In the genomic region with DNA sequence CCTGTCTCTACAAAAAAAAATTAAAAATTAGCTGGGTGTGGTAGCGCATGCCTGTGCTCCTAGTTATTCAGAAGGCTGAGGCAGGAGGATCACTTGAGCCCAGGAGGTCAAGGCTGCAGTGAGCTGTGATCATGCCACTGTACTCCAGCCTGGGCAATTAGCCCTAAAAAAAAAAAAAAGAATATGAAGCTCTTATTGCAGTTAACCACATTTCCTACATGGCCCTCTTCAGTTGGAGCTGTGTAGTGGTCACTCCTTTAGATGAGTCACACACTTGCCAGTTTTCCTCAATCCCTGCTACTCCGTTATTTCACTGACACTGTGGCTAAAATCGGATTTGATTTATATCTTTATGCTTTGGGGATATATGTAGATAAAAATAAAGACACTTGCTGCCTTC, we compare ENCODE assay signal across 10 cellular contexts. TPM values are rescaled to one million over a fixed set of nuclear protein-coding genes. Genes with fewer than 3 reads are reported as not detected.
DNase-seq lines count a peak whose midpoint lies in the region; ATAC-seq and TF ChIP-seq lines count a peak whose summit lies in the region.
"Had no signal": no experiment of that assay in that cellular context is flagged by ENCODE, and none has a peak within 500 bp of the region (broad histone marks: within the 10 kb centered on the region; RNA-seq: fewer than 3 reads in every experiment).

No MANE protein-coding gene starts in this region.

- H3K27ac Mint-ChIP-seq in GM23338, result 0 out of 2 replicates have a peak overlapping the region, but pooled peaks have one; percentile 72

- H3K27ac ChIP-seq in GM23338 (ENCODE audit: low read depth) (no peak overlapping the region), brain microvascular endothelial cell (peak overlapping the region; percentile 39)

- in situ Hi-C loops in brain microvascular endothelial cell (cut with HindIII; ENCODE audit: low pct_ligation_motif_present, low sequenced_read_pairs), result no loop called here

- H3K36me3 Mint-ChIP-seq in GM23338 (ENCODE audit: low read depth), result no peaks in the 10 kb centered on the region

- H3K9me3 Mint-ChIP-seq in GM23338, result no peaks in the 10 kb centered on the region
- H3K9me3 Mint-ChIP-seq: nephron had no signal

- DNase-seq in GM23338 (ENCODE audit: low spot score) (no peak), NB4 (ENCODE audit: low read depth) (peak; percentile 48), brain microvascular endothelial cell (peak; percentile 67), non-pigmented ciliary epithelial cell (ENCODE audit: low read depth) (peak; percentile 63), NCI-H1105 treated with DMSO at 0.1 percent for 48 hours (lab: John Stamatoyannopoulos, UW) (no peak), UCSD-AML1 (lab: John Stamatoyannopoulos, UW; ENCODE audit: unreplicated experiment) (no peak)
- no peak for DNase-seq in stimulated activated CD4-positive, alpha-beta T cell treated with anti-CD3 and anti-CD28 coated beads, Interleukin-2, amount 100 ng/mL, for 24 hours
- DNase-seq: NCI-H146 had no signal

- no peak for TF ChIP-seq POLR2A in NB4 (IDR thresholded peaks at IDR 0.05; ENCODE audit: extremely low read depth, insufficient read length)

- H3F3A ChIP-seq in GM23338 (replicated peaks; ENCODE audit: low read depth), result no peaks in the 10 kb centered on the region

- TF ChIP-seq CTCF in GM23338 (conservative IDR thresholded peaks at IDR 0.05; ENCODE audit: low read depth in 2 of 2), result no peak
- no peak for TF ChIP-seq CTCF in NB4 (IDR thresholded peaks at IDR 0.05; ENCODE audit: low read depth, low read length)
- peak; percentile 13 for TF ChIP-seq CTCF in brain microvascular endothelial cell (IDR thresholded peaks at IDR 0.05; ENCODE audit: low read depth, low read length, missing control alignments)

- H3K79me2 ChIP-seq in GM23338 (replicated peaks; ENCODE audit: insufficient read depth), result peaks cover 100% of the 10 kb centered on the region

- 0 out of 2 replicates have a peak, but pooled peaks cover 3% of the 10 kb centered on the region for H4K20me1 ChIP-seq in GM23338 (replicated peaks; ENCODE audit: insufficient read depth)

- H3K4me3 Mint-ChIP-seq in GM23338, result no peak overlapping the region
- H3K4me3 Mint-ChIP-seq: nephron had no signal

- H3K4me3 ChIP-seq in GM23338, result no peak overlapping the region
- H3K4me3 ChIP-seq in NB4 (ENCODE audit: low read depth, low read length), result no peak overlapping the region
- no peak overlapping the region for H3K4me3 ChIP-seq in brain microvascular endothelial cell (ENCODE audit: low read depth, low read length)

- ATAC-seq in GM23338 (no peak), GM21447 (IDR thresholded peaks at IDR 0.05; ENCODE audit: unreplicated experiment) (no peak)

- peaks cover 3% of the 10 kb centered on the region for H3K27me3 Mint-ChIP-seq in GM23338 (ENCODE audit: insufficient read depth, low read depth, poor library complexity)

- no peaks in the 10 kb centered on the region for H3K27me3 ChIP-seq in GM23338 (ENCODE audit: insufficient read depth)
- H3K27me3 ChIP-seq in brain microvascular endothelial cell (replicated peaks), result no peaks in the 10 kb centered on the region

- no peaks in the 10 kb centered on the region for H3K9me2 ChIP-seq in GM23338 (ENCODE audit: insufficient read depth)

- H3K4me2 ChIP-seq in GM23338, result no peak overlapping the region

- H2AFZ ChIP-seq in GM23338, result no peak overlapping the region

- peaks cover 22% of the 10 kb centered on the region for H3K4me1 Mint-ChIP-seq in GM23338

- H3K36me3 ChIP-seq in GM23338 (ENCODE audit: insufficient read depth) (no peaks in the 10 kb centered on the region), brain microvascular endothelial cell (replicated peaks) (no peaks in the 10 kb centered on the region)

- peaks cover 13% of the 10 kb centered on the region; the same call in 1 of the 2 replicates for H3K4me1 ChIP-seq in GM23338 (ENCODE audit: insufficient read depth)

TF ChIP-seq in GM23338, 12 proteins besides CTCF, POLR2A, EP300 and RAD21 (continues in another document):
- no peak for TF ChIP-seq ZNF114 (CRISPR knock-in tag; IDR thresholded peaks at IDR 0.05)
- TF ChIP-seq, protein P1, sequence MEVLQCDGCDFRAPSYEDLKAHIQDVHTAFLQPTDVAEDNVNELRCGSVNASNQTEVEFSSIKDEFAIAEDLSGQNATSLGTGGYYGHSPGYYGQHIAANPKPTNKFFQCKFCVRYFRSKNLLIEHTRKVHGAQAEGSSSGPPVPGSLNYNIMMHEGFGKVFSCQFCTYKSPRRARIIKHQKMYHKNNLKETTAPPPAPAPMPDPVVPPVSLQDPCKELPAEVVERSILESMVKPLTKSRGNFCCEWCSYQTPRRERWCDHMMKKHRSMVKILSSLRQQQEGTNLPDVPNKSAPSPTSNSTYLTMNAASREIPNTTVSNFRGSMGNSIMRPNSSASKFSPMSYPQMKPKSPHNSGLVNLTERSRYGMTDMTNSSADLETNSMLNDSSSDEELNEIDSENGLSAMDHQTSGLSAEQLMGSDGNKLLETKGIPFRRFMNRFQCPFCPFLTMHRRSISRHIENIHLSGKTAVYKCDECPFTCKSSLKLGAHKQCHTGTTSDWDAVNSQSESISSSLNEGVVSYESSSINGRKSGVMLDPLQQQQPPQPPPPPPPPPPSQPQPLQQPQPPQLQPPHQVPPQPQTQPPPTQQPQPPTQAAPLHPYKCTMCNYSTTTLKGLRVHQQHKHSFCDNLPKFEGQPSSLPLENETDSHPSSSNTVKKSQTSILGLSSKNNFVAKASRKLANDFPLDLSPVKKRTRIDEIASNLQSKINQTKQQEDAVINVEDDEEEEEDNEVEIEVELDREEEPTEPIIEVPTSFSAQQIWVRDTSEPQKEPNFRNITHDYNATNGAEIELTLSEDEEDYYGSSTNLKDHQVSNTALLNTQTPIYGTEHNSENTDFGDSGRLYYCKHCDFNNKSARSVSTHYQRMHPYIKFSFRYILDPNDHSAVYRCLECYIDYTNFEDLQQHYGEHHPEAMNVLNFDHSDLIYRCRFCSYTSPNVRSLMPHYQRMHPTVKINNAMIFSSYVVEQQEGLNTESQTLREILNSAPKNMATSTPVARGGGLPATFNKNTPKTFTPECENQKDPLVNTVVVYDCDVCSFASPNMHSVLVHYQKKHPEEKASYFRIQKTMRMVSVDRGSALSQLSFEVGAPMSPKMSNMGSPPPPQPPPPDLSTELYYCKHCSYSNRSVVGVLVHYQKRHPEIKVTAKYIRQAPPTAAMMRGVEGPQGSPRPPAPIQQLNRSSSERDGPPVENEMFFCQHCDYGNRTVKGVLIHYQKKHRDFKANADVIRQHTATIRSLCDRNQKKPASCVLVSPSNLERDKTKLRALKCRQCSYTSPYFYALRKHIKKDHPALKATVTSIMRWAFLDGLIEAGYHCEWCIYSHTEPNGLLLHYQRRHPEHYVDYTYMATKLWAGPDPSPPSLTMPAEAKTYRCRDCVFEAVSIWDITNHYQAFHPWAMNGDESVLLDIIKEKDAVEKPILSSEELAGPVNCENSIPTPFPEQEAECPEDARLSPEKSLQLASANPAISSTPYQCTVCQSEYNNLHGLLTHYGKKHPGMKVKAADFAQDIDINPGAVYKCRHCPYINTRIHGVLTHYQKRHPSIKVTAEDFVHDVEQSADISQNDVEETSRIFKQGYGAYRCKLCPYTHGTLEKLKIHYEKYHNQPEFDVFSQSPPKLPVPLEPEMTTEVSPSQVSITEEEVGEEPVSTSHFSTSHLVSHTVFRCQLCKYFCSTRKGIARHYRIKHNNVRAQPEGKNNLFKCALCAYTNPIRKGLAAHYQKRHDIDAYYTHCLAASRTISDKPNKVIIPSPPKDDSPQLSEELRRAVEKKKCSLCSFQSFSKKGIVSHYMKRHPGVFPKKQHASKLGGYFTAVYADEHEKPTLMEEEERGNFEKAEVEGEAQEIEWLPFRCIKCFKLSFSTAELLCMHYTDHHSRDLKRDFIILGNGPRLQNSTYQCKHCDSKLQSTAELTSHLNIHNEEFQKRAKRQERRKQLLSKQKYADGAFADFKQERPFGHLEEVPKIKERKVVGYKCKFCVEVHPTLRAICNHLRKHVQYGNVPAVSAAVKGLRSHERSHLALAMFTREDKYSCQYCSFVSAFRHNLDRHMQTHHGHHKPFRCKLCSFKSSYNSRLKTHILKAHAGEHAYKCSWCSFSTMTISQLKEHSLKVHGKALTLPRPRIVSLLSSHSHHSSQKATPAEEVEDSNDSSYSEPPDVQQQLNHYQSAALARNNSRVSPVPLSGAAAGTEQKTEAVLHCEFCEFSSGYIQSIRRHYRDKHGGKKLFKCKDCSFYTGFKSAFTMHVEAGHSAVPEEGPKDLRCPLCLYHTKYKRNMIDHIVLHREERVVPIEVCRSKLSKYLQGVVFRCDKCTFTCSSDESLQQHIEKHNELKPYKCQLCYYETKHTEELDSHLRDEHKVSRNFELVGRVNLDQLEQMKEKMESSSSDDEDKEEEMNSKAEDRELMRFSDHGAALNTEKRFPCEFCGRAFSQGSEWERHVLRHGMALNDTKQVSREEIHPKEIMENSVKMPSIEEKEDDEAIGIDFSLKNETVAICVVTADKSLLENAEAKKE (CRISPR knock-in tag; IDR thresholded peaks at IDR 0.05), result no peak
- TF ChIP-seq CREB1 (CRISPR knock-in tag; IDR thresholded peaks at IDR 0.05; ENCODE audit: low read depth), result no peak
- TF ChIP-seq, protein P2, sequence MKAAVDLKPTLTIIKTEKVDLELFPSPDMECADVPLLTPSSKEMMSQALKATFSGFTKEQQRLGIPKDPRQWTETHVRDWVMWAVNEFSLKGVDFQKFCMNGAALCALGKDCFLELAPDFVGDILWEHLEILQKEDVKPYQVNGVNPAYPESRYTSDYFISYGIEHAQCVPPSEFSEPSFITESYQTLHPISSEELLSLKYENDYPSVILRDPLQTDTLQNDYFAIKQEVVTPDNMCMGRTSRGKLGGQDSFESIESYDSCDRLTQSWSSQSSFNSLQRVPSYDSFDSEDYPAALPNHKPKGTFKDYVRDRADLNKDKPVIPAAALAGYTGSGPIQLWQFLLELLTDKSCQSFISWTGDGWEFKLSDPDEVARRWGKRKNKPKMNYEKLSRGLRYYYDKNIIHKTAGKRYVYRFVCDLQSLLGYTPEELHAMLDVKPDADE (IDR thresholded peaks at IDR 0.05), result no peak
- no peak for TF ChIP-seq STAT1 (IDR thresholded peaks at IDR 0.05; ENCODE audit: unreplicated experiment)

RNA-seq across cellular contexts. Expression of a gene that starts 11.8 kb away (rescaled TPM):
- total RNA-seq in GM23338 (2014; rRNA removed; shearing (Covaris generic)), result 37.8 and 42.7 TPM in 2 replicates
- polyA plus RNA-seq in GM23338 (2016; fragmentation: Nextera tagmentation; extraction: Ambion mirVana), result 34.5 and 36.2 TPM in 2 replicates

RNA-seq across cellular contexts. Expression of a gene that starts 37.8 kb away (rescaled TPM):
- total RNA-seq in GM23338 (2014; rRNA removed; shearing (Covaris generic)), result 19.7 and 27.2 TPM in 2 replicates
- 6.9 and 8.7 TPM in 2 replicates for polyA plus RNA-seq in GM23338 (2016; fragmentation: Nextera tagmentation; extraction: Ambion mirVana)

Comparison
In these comparisons a context has a peak if more than half of its experiments do, and no peak if none do; other contexts are left out.
1. DNase-seq: peak in NB4 (single experiment), brain microvascular endothelial cell (single experiment) and non-pigmented ciliary epithelial cell (single experiment); none in GM23338 (single experiment), NCI-H1105 treated with DMSO at 0.1 percent for 48 hours (single experiment), UCSD-AML1 (single experiment) and stimulated activated CD4-positive, alpha-beta T cell treated with anti-CD3 and anti-CD28 coated beads, Interleukin-2, amount 100 ng/mL, for 24 hours (0 of 2).